In genomic region chr3:99186016-99186415, GRCh38 we compare ENCODE assay signal across 1 cellular context.
TF ChIP-seq lines count a peak whose summit lies in the region.

No MANE protein-coding gene starts in this region.

TF ChIP-seq in GM23338, 12 proteins besides CTCF, POLR2A, EP300 and RAD21 (continued from another document):
- TF ChIP-seq ZNF462 (CRISPR knock-in tag; IDR thresholded peaks at IDR 0.05) (no peak), NANOG (IDR thresholded peaks at IDR 0.05; ENCODE audit: borderline replicate concordance) (no peak), ETS1 (IDR thresholded peaks at IDR 0.05) (no peak), JUNB (IDR thresholded peaks at IDR 0.05; ENCODE audit: unreplicated experiment) (no peak)
